Comparison of ENCODE assay signal across 1 cellular context in the genomic region with DNA sequence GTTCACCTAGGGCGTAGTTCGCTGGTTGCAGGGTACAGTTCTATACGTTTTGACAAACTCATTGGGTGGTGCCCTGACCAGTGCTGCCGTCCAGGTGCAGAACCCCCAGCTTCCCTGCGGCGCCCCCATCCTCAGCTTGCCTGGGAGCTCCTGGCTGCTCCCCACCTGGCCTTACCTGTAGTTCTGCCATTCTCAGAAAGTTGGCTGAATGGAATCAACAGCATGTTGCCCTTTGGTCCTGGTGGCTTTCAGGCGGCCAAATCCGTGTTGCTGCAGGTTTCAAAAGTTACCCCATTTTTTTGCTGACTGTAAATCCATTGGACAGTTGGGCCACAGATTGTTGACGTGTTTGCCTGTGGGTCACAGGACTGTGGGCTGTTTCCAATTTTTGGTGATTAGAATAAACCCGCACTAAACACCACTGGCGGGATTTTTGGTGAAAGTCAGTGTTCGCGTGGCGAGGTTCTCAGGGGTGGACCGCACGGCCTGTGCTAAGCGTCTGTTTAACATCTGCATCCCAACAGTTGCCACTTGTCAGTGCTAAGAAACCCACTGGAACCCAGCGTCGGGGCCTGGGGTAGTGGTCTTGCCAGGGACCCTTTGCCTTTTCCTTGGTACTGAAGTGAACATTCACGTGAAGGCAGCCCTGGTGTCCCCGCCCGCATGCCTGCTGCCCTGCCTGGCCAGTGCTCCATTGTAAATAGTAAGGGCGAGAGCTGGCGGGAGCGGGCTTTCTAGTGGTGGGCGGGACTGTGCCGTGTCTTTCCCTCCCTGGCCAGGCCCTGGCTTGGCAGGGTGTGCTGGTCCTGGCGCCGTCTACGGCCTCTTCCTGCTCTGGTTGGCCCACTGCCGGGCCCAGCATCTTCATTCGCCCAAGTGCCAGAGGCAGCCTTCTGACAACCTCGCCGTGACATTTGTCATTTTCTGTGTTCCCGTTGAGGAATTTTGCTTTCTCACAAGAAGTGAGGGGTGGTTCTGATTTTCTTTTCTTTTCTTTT.
TF ChIP-seq lines count a peak whose summit lies in the region.

No MANE protein-coding gene starts in this region.

TF ChIP-seq in HepG2, 621 proteins besides CTCF, POLR2A, EP300 and RAD21 (continued from another document and continues in another):
- TF ChIP-seq, protein P1, sequence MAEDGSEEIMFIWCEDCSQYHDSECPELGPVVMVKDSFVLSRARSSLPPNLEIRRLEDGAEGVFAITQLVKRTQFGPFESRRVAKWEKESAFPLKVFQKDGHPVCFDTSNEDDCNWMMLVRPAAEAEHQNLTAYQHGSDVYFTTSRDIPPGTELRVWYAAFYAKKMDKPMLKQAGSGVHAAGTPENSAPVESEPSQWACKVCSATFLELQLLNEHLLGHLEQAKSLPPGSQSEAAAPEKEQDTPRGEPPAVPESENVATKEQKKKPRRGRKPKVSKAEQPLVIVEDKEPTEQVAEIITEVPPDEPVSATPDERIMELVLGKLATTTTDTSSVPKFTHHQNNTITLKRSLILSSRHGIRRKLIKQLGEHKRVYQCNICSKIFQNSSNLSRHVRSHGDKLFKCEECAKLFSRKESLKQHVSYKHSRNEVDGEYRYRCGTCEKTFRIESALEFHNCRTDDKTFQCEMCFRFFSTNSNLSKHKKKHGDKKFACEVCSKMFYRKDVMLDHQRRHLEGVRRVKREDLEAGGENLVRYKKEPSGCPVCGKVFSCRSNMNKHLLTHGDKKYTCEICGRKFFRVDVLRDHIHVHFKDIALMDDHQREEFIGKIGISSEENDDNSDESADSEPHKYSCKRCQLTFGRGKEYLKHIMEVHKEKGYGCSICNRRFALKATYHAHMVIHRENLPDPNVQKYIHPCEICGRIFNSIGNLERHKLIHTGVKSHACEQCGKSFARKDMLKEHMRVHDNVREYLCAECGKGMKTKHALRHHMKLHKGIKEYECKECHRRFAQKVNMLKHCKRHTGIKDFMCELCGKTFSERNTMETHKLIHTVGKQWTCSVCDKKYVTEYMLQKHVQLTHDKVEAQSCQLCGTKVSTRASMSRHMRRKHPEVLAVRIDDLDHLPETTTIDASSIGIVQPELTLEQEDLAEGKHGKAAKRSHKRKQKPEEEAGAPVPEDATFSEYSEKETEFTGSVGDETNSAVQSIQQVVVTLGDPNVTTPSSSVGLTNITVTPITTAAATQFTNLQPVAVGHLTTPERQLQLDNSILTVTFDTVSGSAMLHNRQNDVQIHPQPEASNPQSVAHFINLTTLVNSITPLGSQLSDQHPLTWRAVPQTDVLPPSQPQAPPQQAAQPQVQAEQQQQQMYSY (CRISPR knock-in tag; IDR thresholded peaks at IDR 0.05) = no peak; the same call in 1 of the 2 replicates
- TF ChIP-seq ZSCAN29 (CRISPR knock-in tag; conservative IDR thresholded peaks at IDR 0.05) (0 out of 2 replicates have a peak, but pooled peaks have one; percentile 59), IRX3 (CRISPR knock-in tag; IDR thresholded peaks at IDR 0.05; ENCODE audit: borderline replicate concordance, low read depth) (no peak), REL (CRISPR knock-in tag; conservative IDR thresholded peaks at IDR 0.05) (0 out of 2 replicates have a peak, but pooled peaks have one; percentile 50), FOXK2 (IDR thresholded peaks at IDR 0.05) (peak; percentile 17; the same call in 1 of the 2 replicates), ZNF841 (CRISPR knock-in tag; IDR thresholded peaks at IDR 0.05; ENCODE audit: borderline replicate concordance) (no peak), HMGA1 (CRISPR knock-in tag; conservative IDR thresholded peaks at IDR 0.05) (no peak), FOXP1 (IDR thresholded peaks at IDR 0.05) (no peak), FOXP1 (CRISPR knock-in tag; IDR thresholded peaks at IDR 0.05) (0 out of 2 replicates have a peak, but pooled peaks have one; percentile 12), AKAP8 (CRISPR knock-in tag; IDR thresholded peaks at IDR 0.05) (peak; percentile 66), CHCHD3 (CRISPR knock-in tag; IDR thresholded peaks at IDR 0.05) (no peak), GTF3A (CRISPR knock-in tag; conservative IDR thresholded peaks at IDR 0.05) (no peak), CEBPB (IDR thresholded peaks at IDR 0.05; ENCODE audit: borderline replicate concordance, low read depth, low read length) (0 out of 2 replicates have a peak, but pooled peaks have one; percentile 1), ZNF652 (CRISPR knock-in tag; IDR thresholded peaks at IDR 0.05; ENCODE audit: borderline replicate concordance, low read depth) (no peak), MZF1 (CRISPR knock-in tag; IDR thresholded peaks at IDR 0.05; ENCODE audit: borderline replicate concordance) (no peak), GFI1 (CRISPR knock-in tag; IDR thresholded peaks at IDR 0.05; ENCODE audit: borderline replicate concordance) (peak; percentile 36; the same call in 1 of the 2 replicates), HES4 (CRISPR knock-in tag; IDR thresholded peaks at IDR 0.05; ENCODE audit: borderline replicate concordance) (no peak), HMG20B (CRISPR knock-in tag; conservative IDR thresholded peaks at IDR 0.05) (no peak), HOXA5 (CRISPR knock-in tag; IDR thresholded peaks at IDR 0.05) (no peak), ZFP90 (CRISPR knock-in tag; IDR thresholded peaks at IDR 0.05; ENCODE audit: borderline replicate concordance) (0 out of 2 replicates have a peak, but pooled peaks have one; percentile 49), DNMT1 (CRISPR knock-in tag; IDR thresholded peaks at IDR 0.05) (no peak), ATF7 (IDR thresholded peaks at IDR 0.05) (no peak), ATF7 (CRISPR knock-in tag; IDR thresholded peaks at IDR 0.05) (no peak), EED (CRISPR knock-in tag; IDR thresholded peaks at IDR 0.05) (no peak; the same call in 1 of the 2 replicates), PHB2 (IDR thresholded peaks at IDR 0.05; ENCODE audit: partially characterized antibody) (no peak), ZNF709 (CRISPR knock-in tag; IDR thresholded peaks at IDR 0.05) (no peak), PHF5A (CRISPR knock-in tag; IDR thresholded peaks at IDR 0.05; ENCODE audit: low read depth, unreplicated experiment) (no peak), TCF12 (IDR thresholded peaks at IDR 0.05) (no peak), TCF12 (CRISPR knock-in tag; IDR thresholded peaks at IDR 0.05) (peak; percentile 38; the same call in 1 of the 2 replicates), ZNF274 (CRISPR knock-in tag; IDR thresholded peaks at IDR 0.05) (no peak), NR3C1 (CRISPR knock-in tag; IDR thresholded peaks at IDR 0.05) (no peak), ZNF83 (CRISPR knock-in tag; IDR thresholded peaks at IDR 0.05; ENCODE audit: borderline replicate concordance) (no peak), ZBTB7B (CRISPR knock-in tag; IDR thresholded peaks at IDR 0.05) (peak; percentile 68; the same call in 1 of the 2 replicates), POLR2G (IDR thresholded peaks at IDR 0.05; ENCODE audit: low read depth, low read length) (peak; percentile 70), ZNF430 (CRISPR knock-in tag; IDR thresholded peaks at IDR 0.05) (no peak), ZNF790 (CRISPR knock-in tag; IDR thresholded peaks at IDR 0.05; ENCODE audit: borderline replicate concordance) (no peak), CCAR2 (optimal IDR thresholded peaks at IDR 0.05; ENCODE audit: low read depth, low read length) (no peak)
- TF ChIP-seq, protein P2, sequence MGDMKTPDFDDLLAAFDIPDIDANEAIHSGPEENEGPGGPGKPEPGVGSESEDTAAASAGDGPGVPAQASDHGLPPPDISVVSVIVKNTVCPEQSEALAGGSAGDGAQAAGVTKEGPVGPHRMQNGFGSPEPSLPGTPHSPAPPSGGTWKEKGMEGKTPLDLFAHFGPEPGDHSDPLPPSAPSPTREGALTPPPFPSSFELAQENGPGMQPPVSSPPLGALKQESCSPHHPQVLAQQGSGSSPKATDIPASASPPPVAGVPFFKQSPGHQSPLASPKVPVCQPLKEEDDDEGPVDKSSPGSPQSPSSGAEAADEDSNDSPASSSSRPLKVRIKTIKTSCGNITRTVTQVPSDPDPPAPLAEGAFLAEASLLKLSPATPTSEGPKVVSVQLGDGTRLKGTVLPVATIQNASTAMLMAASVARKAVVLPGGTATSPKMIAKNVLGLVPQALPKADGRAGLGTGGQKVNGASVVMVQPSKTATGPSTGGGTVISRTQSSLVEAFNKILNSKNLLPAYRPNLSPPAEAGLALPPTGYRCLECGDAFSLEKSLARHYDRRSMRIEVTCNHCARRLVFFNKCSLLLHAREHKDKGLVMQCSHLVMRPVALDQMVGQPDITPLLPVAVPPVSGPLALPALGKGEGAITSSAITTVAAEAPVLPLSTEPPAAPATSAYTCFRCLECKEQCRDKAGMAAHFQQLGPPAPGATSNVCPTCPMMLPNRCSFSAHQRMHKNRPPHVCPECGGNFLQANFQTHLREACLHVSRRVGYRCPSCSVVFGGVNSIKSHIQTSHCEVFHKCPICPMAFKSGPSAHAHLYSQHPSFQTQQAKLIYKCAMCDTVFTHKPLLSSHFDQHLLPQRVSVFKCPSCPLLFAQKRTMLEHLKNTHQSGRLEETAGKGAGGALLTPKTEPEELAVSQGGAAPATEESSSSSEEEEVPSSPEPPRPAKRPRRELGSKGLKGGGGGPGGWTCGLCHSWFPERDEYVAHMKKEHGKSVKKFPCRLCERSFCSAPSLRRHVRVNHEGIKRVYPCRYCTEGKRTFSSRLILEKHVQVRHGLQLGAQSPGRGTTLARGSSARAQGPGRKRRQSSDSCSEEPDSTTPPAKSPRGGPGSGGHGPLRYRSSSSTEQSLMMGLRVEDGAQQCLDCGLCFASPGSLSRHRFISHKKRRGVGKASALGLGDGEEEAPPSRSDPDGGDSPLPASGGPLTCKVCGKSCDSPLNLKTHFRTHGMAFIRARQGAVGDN (CRISPR knock-in tag; IDR thresholded peaks at IDR 0.05) = peak; percentile 94
- TF ChIP-seq, protein P3, sequence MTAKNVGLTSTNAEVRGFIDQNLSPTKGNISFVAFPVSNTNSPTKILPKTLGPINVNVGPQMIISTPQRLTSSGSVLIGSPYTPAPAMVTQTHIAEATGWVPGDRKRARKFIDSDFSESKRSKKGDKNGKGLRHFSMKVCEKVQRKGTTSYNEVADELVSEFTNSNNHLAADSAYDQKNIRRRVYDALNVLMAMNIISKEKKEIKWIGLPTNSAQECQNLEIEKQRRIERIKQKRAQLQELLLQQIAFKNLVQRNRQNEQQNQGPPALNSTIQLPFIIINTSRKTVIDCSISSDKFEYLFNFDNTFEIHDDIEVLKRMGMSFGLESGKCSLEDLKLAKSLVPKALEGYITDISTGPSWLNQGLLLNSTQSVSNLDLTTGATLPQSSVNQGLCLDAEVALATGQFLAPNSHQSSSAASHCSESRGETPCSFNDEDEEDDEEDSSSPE (CRISPR knock-in tag; IDR thresholded peaks at IDR 0.05) = peak; percentile 91
- TF ChIP-seq, protein P4, sequence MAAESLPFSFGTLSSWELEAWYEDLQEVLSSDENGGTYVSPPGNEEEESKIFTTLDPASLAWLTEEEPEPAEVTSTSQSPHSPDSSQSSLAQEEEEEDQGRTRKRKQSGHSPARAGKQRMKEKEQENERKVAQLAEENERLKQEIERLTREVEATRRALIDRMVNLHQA (CRISPR knock-in tag; IDR thresholded peaks at IDR 0.05) = no peak
- TF ChIP-seq, protein P5, sequence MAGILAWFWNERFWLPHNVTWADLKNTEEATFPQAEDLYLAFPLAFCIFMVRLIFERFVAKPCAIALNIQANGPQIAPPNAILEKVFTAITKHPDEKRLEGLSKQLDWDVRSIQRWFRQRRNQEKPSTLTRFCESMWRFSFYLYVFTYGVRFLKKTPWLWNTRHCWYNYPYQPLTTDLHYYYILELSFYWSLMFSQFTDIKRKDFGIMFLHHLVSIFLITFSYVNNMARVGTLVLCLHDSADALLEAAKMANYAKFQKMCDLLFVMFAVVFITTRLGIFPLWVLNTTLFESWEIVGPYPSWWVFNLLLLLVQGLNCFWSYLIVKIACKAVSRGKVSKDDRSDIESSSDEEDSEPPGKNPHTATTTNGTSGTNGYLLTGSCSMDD (CRISPR knock-in tag; IDR thresholded peaks at IDR 0.05) = no peak
- TF ChIP-seq, protein P6, sequence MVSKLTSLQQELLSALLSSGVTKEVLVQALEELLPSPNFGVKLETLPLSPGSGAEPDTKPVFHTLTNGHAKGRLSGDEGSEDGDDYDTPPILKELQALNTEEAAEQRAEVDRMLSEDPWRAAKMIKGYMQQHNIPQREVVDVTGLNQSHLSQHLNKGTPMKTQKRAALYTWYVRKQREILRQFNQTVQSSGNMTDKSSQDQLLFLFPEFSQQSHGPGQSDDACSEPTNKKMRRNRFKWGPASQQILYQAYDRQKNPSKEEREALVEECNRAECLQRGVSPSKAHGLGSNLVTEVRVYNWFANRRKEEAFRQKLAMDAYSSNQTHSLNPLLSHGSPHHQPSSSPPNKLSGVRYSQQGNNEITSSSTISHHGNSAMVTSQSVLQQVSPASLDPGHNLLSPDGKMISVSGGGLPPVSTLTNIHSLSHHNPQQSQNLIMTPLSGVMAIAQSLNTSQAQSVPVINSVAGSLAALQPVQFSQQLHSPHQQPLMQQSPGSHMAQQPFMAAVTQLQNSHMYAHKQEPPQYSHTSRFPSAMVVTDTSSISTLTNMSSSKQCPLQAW (CRISPR knock-in tag; IDR thresholded peaks at IDR 0.05) = no peak
- TF ChIP-seq, protein P7, sequence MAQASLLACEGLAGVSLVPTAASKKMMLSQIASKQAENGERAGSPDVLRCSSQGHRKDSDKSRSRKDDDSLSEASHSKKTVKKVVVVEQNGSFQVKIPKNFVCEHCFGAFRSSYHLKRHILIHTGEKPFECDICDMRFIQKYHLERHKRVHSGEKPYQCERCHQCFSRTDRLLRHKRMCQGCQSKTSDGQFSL (CRISPR knock-in tag; IDR thresholded peaks at IDR 0.05) = no peak
- TF ChIP-seq, protein P8, sequence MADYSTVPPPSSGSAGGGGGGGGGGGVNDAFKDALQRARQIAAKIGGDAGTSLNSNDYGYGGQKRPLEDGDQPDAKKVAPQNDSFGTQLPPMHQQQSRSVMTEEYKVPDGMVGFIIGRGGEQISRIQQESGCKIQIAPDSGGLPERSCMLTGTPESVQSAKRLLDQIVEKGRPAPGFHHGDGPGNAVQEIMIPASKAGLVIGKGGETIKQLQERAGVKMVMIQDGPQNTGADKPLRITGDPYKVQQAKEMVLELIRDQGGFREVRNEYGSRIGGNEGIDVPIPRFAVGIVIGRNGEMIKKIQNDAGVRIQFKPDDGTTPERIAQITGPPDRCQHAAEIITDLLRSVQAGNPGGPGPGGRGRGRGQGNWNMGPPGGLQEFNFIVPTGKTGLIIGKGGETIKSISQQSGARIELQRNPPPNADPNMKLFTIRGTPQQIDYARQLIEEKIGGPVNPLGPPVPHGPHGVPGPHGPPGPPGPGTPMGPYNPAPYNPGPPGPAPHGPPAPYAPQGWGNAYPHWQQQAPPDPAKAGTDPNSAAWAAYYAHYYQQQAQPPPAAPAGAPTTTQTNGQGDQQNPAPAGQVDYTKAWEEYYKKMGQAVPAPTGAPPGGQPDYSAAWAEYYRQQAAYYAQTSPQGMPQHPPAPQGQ (CRISPR knock-in tag; IDR thresholded peaks at IDR 0.05; ENCODE audit: borderline replicate concordance) = no peak
- TF ChIP-seq, protein P9, sequence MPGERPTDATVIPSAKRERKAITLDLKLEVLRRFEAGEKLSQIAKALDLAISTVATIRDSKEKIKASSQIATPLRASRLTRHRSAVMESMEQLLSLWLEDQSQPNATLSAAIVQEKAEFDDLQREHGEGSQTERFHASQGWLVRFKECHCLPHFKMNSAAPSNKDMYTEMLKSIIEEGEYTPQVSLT (CRISPR knock-in tag; IDR thresholded peaks at IDR 0.05; ENCODE audit: borderline replicate concordance, low read depth) = no peak
